ENCODE assay signal across 18 cellular contexts in the genomic region with DNA sequence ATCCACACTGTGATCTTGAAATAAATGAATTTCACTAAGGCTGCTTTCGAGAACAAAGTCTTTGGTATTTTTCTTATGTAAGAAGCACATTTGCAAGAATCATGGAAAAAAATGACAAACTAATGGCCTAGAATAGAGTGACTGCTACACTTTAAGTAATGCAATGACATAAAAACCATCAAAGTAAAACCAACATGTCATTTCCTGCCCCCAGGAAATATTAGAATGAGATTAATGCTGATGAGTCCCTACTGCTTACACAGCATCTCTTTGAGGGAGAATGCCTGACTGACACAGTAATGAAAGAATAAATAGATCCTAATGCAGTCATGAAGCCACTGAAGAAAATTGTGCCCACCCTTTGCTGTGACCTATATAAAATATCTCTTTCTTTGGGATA.
DNase-seq lines count a peak whose midpoint lies in the region; TF ChIP-seq lines count a peak whose summit lies in the region.
"Had no signal": no experiment of that assay in that cellular context is flagged by ENCODE, and none has a peak within 500 bp of the region (broad histone marks: within the 10 kb centered on the region; RNA-seq: fewer than 3 reads in every experiment).

No MANE protein-coding gene starts in this region.

- H3K27me3 ChIP-seq in MM.1S (replicated peaks; ENCODE audit: insufficient read depth, low read length): no peaks in the 10 kb centered on the region
- H3K27me3 ChIP-seq: BLaER1, SJCRH30 had no signal

- no peak overlapping the region for H3K4me2 ChIP-seq in MM.1S (ENCODE audit: low read depth, low read length)
- H3K4me2 ChIP-seq: BLaER1, KMS-11 had no signal

- no peak overlapping the region for H3K9ac ChIP-seq in MM.1S (ENCODE audit: low read length)
- H3K9ac ChIP-seq: BLaER1, KMS-11 had no signal

- H3K4me1 ChIP-seq in MM.1S (ENCODE audit: low read length): peaks cover 13% of the 10 kb centered on the region
- H3K4me1 ChIP-seq: BLaER1, SJCRH30 had no signal

- H3K9me2 ChIP-seq in MM.1S (replicated peaks; ENCODE audit: insufficient read depth, low read length): no peaks in the 10 kb centered on the region

- no peaks in the 10 kb centered on the region for H3K36me3 ChIP-seq in MM.1S (replicated peaks; ENCODE audit: insufficient read depth, low read length)
- H3K36me3 ChIP-seq: BLaER1, SJCRH30 had no signal

- no peaks in the 10 kb centered on the region for H3K79me2 ChIP-seq in MM.1S (ENCODE audit: low read length)

- no peak overlapping the region for H2AFZ ChIP-seq in MM.1S (ENCODE audit: low read length)

- H3K9me3 ChIP-seq in MM.1S (replicated peaks; ENCODE audit: insufficient read depth, low read length): no peaks in the 10 kb centered on the region
- H3K9me3 ChIP-seq: BLaER1, SJCRH30 had no signal

- no peaks in the 10 kb centered on the region for H4K20me1 ChIP-seq in MM.1S (ENCODE audit: insufficient read depth, low read length)
- H4K20me1 ChIP-seq: BLaER1 had no signal

- DNase-seq in EH (ENCODE audit: low read depth) (peak; percentile 50), MM.1S (peak; percentile 31), left kidney (ENCODE audit: low read depth, low spot score) (peak; percentile 21), AG20443 (ENCODE audit: low spot score) (no peak), GDM1 (lab: John Stamatoyannopoulos, UW) (no peak), NCI-H2196 (lab: John Stamatoyannopoulos, UW; ENCODE audit: unreplicated experiment) (no peak), NCI-H1092 (lab: John Stamatoyannopoulos, UW) (no peak)
- DNase-seq: H7, NCI-H1694, NCI-H2171, OCI-M1, SJCRH30, T-cell, T1000 had no signal

- TF ChIP-seq CTCF in MM.1S (IDR thresholded peaks at IDR 0.05; ENCODE audit: low read length) (no peak), VCaP (conservative IDR thresholded peaks at IDR 0.05) (no peak)

- H3K4me3 ChIP-seq in MM.1S (ENCODE audit: low read length): no peak overlapping the region
- H3K4me3 ChIP-seq: BLaER1, SJCRH30 had no signal

- H3K27ac ChIP-seq in MM.1S (ENCODE audit: low read length): no peak overlapping the region
- peak overlapping the region; percentile 43 for H3K27ac ChIP-seq in VCaP
- H3K27ac ChIP-seq: BLaER1, KMS-11, RWPE1, SJCRH30 had no signal

- H3F3A ChIP-seq in MM.1S (ENCODE audit: insufficient read depth, low read length): no peaks in the 10 kb centered on the region

Comparison
In these comparisons a context has a peak if more than half of its experiments do, and no peak if none do; other contexts are left out.
1. DNase-seq: peak in EH (single experiment), MM.1S (single experiment) and left kidney (single experiment); none in AG20443 (single experiment), GDM1 (single experiment), NCI-H2196 (single experiment) and NCI-H1092 (single experiment).